In the genomic region with DNA sequence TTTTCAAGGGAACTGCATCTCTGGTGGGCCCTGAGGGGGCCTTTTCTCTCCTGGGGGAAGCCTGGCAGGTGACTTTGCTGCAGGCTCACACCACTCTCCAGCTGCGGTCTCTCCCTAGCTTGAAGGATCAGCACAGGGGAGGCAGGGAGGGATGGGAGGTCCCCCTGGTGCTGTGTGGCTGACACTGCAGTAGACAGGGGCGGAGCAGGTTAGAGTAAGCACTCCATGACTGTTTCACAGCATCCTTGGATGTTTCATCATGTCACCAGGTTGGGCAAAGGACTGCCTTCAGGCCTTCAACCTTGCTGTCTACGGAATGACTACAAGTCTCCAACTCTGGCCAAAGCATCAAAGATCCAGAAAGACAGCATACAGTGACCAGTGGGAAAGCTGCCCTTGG, we compare ENCODE assay signal across 11 cellular contexts.
DNase-seq lines count a peak whose midpoint lies in the region; ATAC-seq and TF ChIP-seq lines count a peak whose summit lies in the region.
"Had no signal": no experiment of that assay in that cellular context is flagged by ENCODE, and none has a peak within 500 bp of the region (broad histone marks: within the 10 kb centered on the region; RNA-seq: fewer than 3 reads in every experiment).

No MANE protein-coding gene starts in this region.

- no peak overlapping the region for H3K27ac Mint-ChIP-seq in activated naive CD8-positive, alpha-beta T cell treated with anti-CD3 and anti-CD28 coated beads for 36 hours
- no peak overlapping the region for H3K27ac Mint-ChIP-seq in stimulated activated effector memory CD8-positive, alpha-beta T cell treated with anti-CD3 and anti-CD28 coated beads, Interleukin-12 subunit alpha, Interleukin-12 subunit beta, amount 100 ng/mL, for 72 hours
- H3K27ac Mint-ChIP-seq: IgD-negative memory B cell had no signal

- peaks cover 5% of the 10 kb centered on the region for H3K27me3 Mint-ChIP-seq in activated naive CD8-positive, alpha-beta T cell treated with anti-CD3 and anti-CD28 coated beads for 36 hours

- H3K4me1 Mint-ChIP-seq in activated naive CD8-positive, alpha-beta T cell treated with anti-CD3 and anti-CD28 coated beads for 36 hours = no peaks in the 10 kb centered on the region
- no peaks in the 10 kb centered on the region for H3K4me1 Mint-ChIP-seq in stimulated activated effector memory CD8-positive, alpha-beta T cell treated with anti-CD3 and anti-CD28 coated beads, Interleukin-12 subunit alpha, Interleukin-12 subunit beta, amount 100 ng/mL, for 72 hours
- H3K4me1 Mint-ChIP-seq: IgD-negative memory B cell had no signal

- TF ChIP-seq POLR2A in erythroblast (IDR thresholded peaks at IDR 0.05; ENCODE audit: low read length) = no peak

- no peak overlapping the region for H3K4me3 ChIP-seq in AG10803 (ENCODE audit: low read length)
- H3K4me3 ChIP-seq: coronary artery, pancreas had no signal

- no peaks in the 10 kb centered on the region for H3K36me3 Mint-ChIP-seq in activated naive CD8-positive, alpha-beta T cell treated with anti-CD3 and anti-CD28 coated beads for 36 hours
- H3K36me3 Mint-ChIP-seq in stimulated activated effector memory CD8-positive, alpha-beta T cell treated with anti-CD3 and anti-CD28 coated beads, Interleukin-12 subunit alpha, Interleukin-12 subunit beta, amount 100 ng/mL, for 72 hours = no peaks in the 10 kb centered on the region
- H3K36me3 Mint-ChIP-seq: IgD-negative memory B cell had no signal

- H3K9me3 Mint-ChIP-seq in activated naive CD8-positive, alpha-beta T cell treated with anti-CD3 and anti-CD28 coated beads for 36 hours = no peaks in the 10 kb centered on the region
- H3K9me3 Mint-ChIP-seq in stimulated activated effector memory CD8-positive, alpha-beta T cell treated with anti-CD3 and anti-CD28 coated beads, Interleukin-12 subunit alpha, Interleukin-12 subunit beta, amount 100 ng/mL, for 72 hours = peaks cover 3% of the 10 kb centered on the region
- H3K9me3 Mint-ChIP-seq: IgD-negative memory B cell had no signal

- TF ChIP-seq CTCF in AG10803 (conservative IDR thresholded peaks at IDR 0.05; ENCODE audit: low read length) = peak; percentile 26

- H3K4me3 Mint-ChIP-seq in activated naive CD8-positive, alpha-beta T cell treated with anti-CD3 and anti-CD28 coated beads for 36 hours = no peak overlapping the region
- no peak overlapping the region for H3K4me3 Mint-ChIP-seq in stimulated activated effector memory CD8-positive, alpha-beta T cell treated with anti-CD3 and anti-CD28 coated beads, Interleukin-12 subunit alpha, Interleukin-12 subunit beta, amount 100 ng/mL, for 72 hours

- DNase-seq in AG10803 (ENCODE audit: low read depth) = peak; percentile 3
- DNase-seq in ELR (ENCODE audit: low read depth) = peak; percentile 1
- DNase-seq in NCI-H345 (lab: John Stamatoyannopoulos, UW) = peak; percentile 49
- DNase-seq in erythroblast (lab: John Stamatoyannopoulos, UW) = peak; percentile 19 to 67
- no peak for DNase-seq in NOMO-1 treated with DMSO at 0.1 percent for 48 hours (lab: John Stamatoyannopoulos, UW; ENCODE audit: unreplicated experiment)
- DNase-seq in activated naive CD8-positive, alpha-beta T cell treated with anti-CD3 and anti-CD28 coated beads for 36 hours = no peak
- DNase-seq in stimulated activated effector memory CD8-positive, alpha-beta T cell treated with anti-CD3 and anti-CD28 coated beads, Interleukin-12 subunit alpha, Interleukin-12 subunit beta, amount 100 ng/mL, for 72 hours (ENCODE audit: low spot score in 2 of 2) = no peak
- DNase-seq: pancreas had no signal

- ATAC-seq in GM18867 (IDR thresholded peaks at IDR 0.05; ENCODE audit: unreplicated experiment) = no peak
- no peak for ATAC-seq in stimulated activated effector memory CD8-positive, alpha-beta T cell treated with anti-CD3 and anti-CD28 coated beads, Interleukin-12 subunit alpha, Interleukin-12 subunit beta, amount 100 ng/mL, for 72 hours
- ATAC-seq: pancreas had no signal

Comparison
In these comparisons a context has a peak if more than half of its experiments do, and no peak if none do; other contexts are left out.
1. DNase-seq: peak in AG10803 (single experiment), ELR (single experiment), NCI-H345 (single experiment) and erythroblast (2 of 2); none in NOMO-1 treated with DMSO at 0.1 percent for 48 hours (single experiment), activated naive CD8-positive, alpha-beta T cell treated with anti-CD3 and anti-CD28 coated beads for 36 hours (single experiment) and stimulated activated effector memory CD8-positive, alpha-beta T cell treated with anti-CD3 and anti-CD28 coated beads, Interleukin-12 subunit alpha, Interleukin-12 subunit beta, amount 100 ng/mL, for 72 hours (0 of 2).